ENCODE assay signal across 8 cellular contexts in genomic region chr3:172038823-172039222, GRCh38. TPM values are rescaled to one million over a fixed set of nuclear protein-coding genes. Genes with fewer than 3 reads are reported as not detected.
DNase-seq lines count a peak whose midpoint lies in the region.

No MANE protein-coding gene starts in this region.

- H3K4me3 ChIP-seq in iPS-11a (ENCODE audit: low read depth, low read length) (peak overlapping the region; percentile 84), subcutaneous abdominal adipose tissue (ENCODE audit: low read depth in 1 of 5, low read length in 5 of 5) (peak overlapping the region; percentile 75 to 88 (median 86))

- H3K36me3 Mint-ChIP-seq in activated CD4-positive, alpha-beta T cell treated with anti-CD3 and anti-CD28 coated beads, Interleukin-2, amount 10 ng/mL, durations not matched to agents 7 days and 5 days (ENCODE audit: low read depth), result peaks cover 3% of the 10 kb centered on the region
- peaks cover 4% of the 10 kb centered on the region for H3K36me3 Mint-ChIP-seq in activated CD4-positive, alpha-beta memory T cell treated with anti-CD3 and anti-CD28 coated beads, Interleukin-2, amount 10 ng/mL, durations not matched to agents 7 days and 5 days (ENCODE audit: low read depth)

- H3K4me3 Mint-ChIP-seq in activated CD4-positive, alpha-beta T cell treated with anti-CD3 and anti-CD28 coated beads, Interleukin-2, amount 10 ng/mL, durations not matched to agents 7 days and 5 days, result peak overlapping the region; percentile 95
- H3K4me3 Mint-ChIP-seq in activated CD4-positive, alpha-beta memory T cell treated with anti-CD3 and anti-CD28 coated beads, Interleukin-2, amount 10 ng/mL, durations not matched to agents 7 days and 5 days, result peak overlapping the region; percentile 89

- H3K27me3 Mint-ChIP-seq in activated CD4-positive, alpha-beta T cell treated with anti-CD3 and anti-CD28 coated beads, Interleukin-2, amount 10 ng/mL, durations not matched to agents 7 days and 5 days, result peaks cover 4% of the 10 kb centered on the region
- H3K27me3 Mint-ChIP-seq in activated CD4-positive, alpha-beta memory T cell treated with anti-CD3 and anti-CD28 coated beads, Interleukin-2, amount 10 ng/mL, durations not matched to agents 7 days and 5 days, result no peaks in the 10 kb centered on the region

- H3K27me3 ChIP-seq in subcutaneous abdominal adipose tissue (ENCODE audit: control insufficient read depth in 5 of 5, insufficient read depth in 4 of 5, low read length in 5 of 5), result no peaks in the 10 kb centered on the region

- POLR2A ChIA-PET in activated CD4-positive, alpha-beta T cell treated with anti-CD3 and anti-CD28 coated beads, Interleukin-2, amount 10 ng/mL, durations not matched to agents 7 days and 5 days (lab: Charles Lee), result interaction anchor here (0.5 to 1.0 kb wide), 4 partner anchors 69 to 1959 kb away, joined by 3 read pairs; no protein-coding TSS in a partner anchor
- POLR2A ChIA-PET in activated CD4-positive, alpha-beta memory T cell treated with anti-CD3 and anti-CD28 coated beads, Interleukin-2, amount 10 ng/mL, durations not matched to agents 7 days and 5 days (lab: Charles Lee), result interaction anchor here (0.7 to 1.9 kb wide), 11 partner anchors 8 to 101 kb away, joined by 3 to 6 read pairs (median 3); no protein-coding TSS in a partner anchor

- H3K9me3 ChIP-seq in subcutaneous abdominal adipose tissue (ENCODE audit: control insufficient read depth in 5 of 5, low read length in 5 of 5), result no peaks in the 10 kb centered on the region

- CTCF ChIA-PET in activated CD4-positive, alpha-beta T cell treated with anti-CD3 and anti-CD28 coated beads, Interleukin-2, amount 10 ng/mL, durations not matched to agents 7 days and 5 days (lab: Charles Lee), result interaction anchor here (1.1 to 1.7 kb wide), 2 partner anchors 11 to 65 kb away, joined by 3 to 5 read pairs; no protein-coding TSS in a partner anchor
- CTCF ChIA-PET in activated CD4-positive, alpha-beta memory T cell treated with anti-CD3 and anti-CD28 coated beads, Interleukin-2, amount 10 ng/mL, durations not matched to agents 7 days and 5 days (lab: Charles Lee), result interaction anchor here (0.5 to 1.6 kb wide), 7 partner anchors 8 to 303 kb away, joined by 3 to 7 read pairs (median 3); no protein-coding TSS in a partner anchor

- peak overlapping the region in 4 of 5 donors; percentile 96 to 100 (median 100) for H3K9ac ChIP-seq in subcutaneous abdominal adipose tissue (ENCODE audit: low read length in 5 of 5)

- peaks cover 0 to 35% (median 27%) of the 10 kb centered on the region in 5 donors for H3K4me1 ChIP-seq in subcutaneous abdominal adipose tissue (ENCODE audit: control insufficient read depth in 5 of 5, insufficient read depth in 5 of 5, low read length in 5 of 5)

- H3K27ac Mint-ChIP-seq in activated CD4-positive, alpha-beta T cell treated with anti-CD3 and anti-CD28 coated beads, Interleukin-2, amount 10 ng/mL, durations not matched to agents 7 days and 5 days, result peak overlapping the region; percentile 3
- no peak overlapping the region for H3K27ac Mint-ChIP-seq in activated CD4-positive, alpha-beta memory T cell treated with anti-CD3 and anti-CD28 coated beads, Interleukin-2, amount 10 ng/mL, durations not matched to agents 7 days and 5 days

- no peaks in the 10 kb centered on the region for H3K36me3 ChIP-seq in subcutaneous abdominal adipose tissue (ENCODE audit: control insufficient read depth in 5 of 5, insufficient read depth in 5 of 5, low read length in 5 of 5)

- peaks cover 20% of the 10 kb centered on the region for H3K4me1 Mint-ChIP-seq in activated CD4-positive, alpha-beta T cell treated with anti-CD3 and anti-CD28 coated beads, Interleukin-2, amount 10 ng/mL, durations not matched to agents 7 days and 5 days
- peaks cover 45% of the 10 kb centered on the region for H3K4me1 Mint-ChIP-seq in activated CD4-positive, alpha-beta memory T cell treated with anti-CD3 and anti-CD28 coated beads, Interleukin-2, amount 10 ng/mL, durations not matched to agents 7 days and 5 days

- H3K27ac ChIP-seq in subcutaneous abdominal adipose tissue (ENCODE audit: low read depth, low read length), result peak overlapping the region; percentile 99

- DNase-seq in activated CD4-positive, alpha-beta T cell treated with anti-CD3 and anti-CD28 coated beads, Interleukin-2, amount 10 ng/mL, durations not matched to agents 7 days and 5 days, result no peak
- no peak for DNase-seq in activated CD4-positive, alpha-beta T cell treated with anti-CD3 and anti-CD28 coated beads, Interleukin-2, amount 50 U/mL, for 4 hours
- no peak for DNase-seq in activated CD4-positive, alpha-beta memory T cell treated with anti-CD3 and anti-CD28 coated beads, Interleukin-2, amount 10 ng/mL, durations not matched to agents 7 days and 5 days
- DNase-seq in A172 (ENCODE audit: low spot score) (no peak), Ammon's horn (ENCODE audit: low spot score) (no peak), iPS-NIHi7 (ENCODE audit: extremely low spot score) (no peak)

- peaks cover 5% of the 10 kb centered on the region for H3K9me3 Mint-ChIP-seq in activated CD4-positive, alpha-beta T cell treated with anti-CD3 and anti-CD28 coated beads, Interleukin-2, amount 10 ng/mL, durations not matched to agents 7 days and 5 days
- peaks cover 3% of the 10 kb centered on the region for H3K9me3 Mint-ChIP-seq in activated CD4-positive, alpha-beta memory T cell treated with anti-CD3 and anti-CD28 coated beads, Interleukin-2, amount 10 ng/mL, durations not matched to agents 7 days and 5 days

RNA-seq across cellular contexts. Expression of gene FNDC3B, which starts 0.6 kb away (rescaled TPM):
- 10 to 100 TPM; 13.4 to 15.3 TPM for total RNA-seq in activated CD4-positive, alpha-beta T cell treated with anti-CD3 and anti-CD28 coated beads, Interleukin-2, amount 10 ng/mL, durations not matched to agents 7 days and 5 days
- total RNA-seq in activated CD4-positive, alpha-beta memory T cell treated with anti-CD3 and anti-CD28 coated beads, Interleukin-2, amount 10 ng/mL, durations not matched to agents 7 days and 5 days, result 10 to 100 TPM; 21.6 to 21.8 TPM
- 67.2 and 74.4 TPM in 2 replicates for total RNA-seq in A172 (2014; rRNA removed; shearing (Covaris generic))
